In genomic region chr13:114118086-114118762, GRCh38 we compare ENCODE assay signal across 10 cellular contexts. TPM values are rescaled to one million over a fixed set of nuclear protein-coding genes. Genes with fewer than 3 reads are reported as not detected.
DNase-seq lines count a peak whose midpoint lies in the region; ATAC-seq lines count a peak whose summit lies in the region.
"Had no signal": no experiment of that assay in that cellular context is flagged by ENCODE, and none has a peak within 500 bp of the region (broad histone marks: within the 10 kb centered on the region; RNA-seq: fewer than 3 reads in every experiment).

No MANE protein-coding gene starts in this region.

- H3K4me1 Mint-ChIP-seq in activated CD4-positive, alpha-beta T cell treated with anti-CD3 and anti-CD28 coated beads for 36 hours, result peaks cover 77% of the 10 kb centered on the region
- peaks cover 75% of the 10 kb centered on the region for H3K4me1 Mint-ChIP-seq in activated CD4-positive, alpha-beta memory T cell treated with anti-CD3 and anti-CD28 coated beads for 36 hours (ENCODE audit: low read depth)
- peaks cover 92% of the 10 kb centered on the region for H3K4me1 Mint-ChIP-seq in stimulated activated naive CD8-positive, alpha-beta T cell treated with anti-CD3 and anti-CD28 coated beads, Interleukin-15, amount 100 ng/mL, for 72 hours

- peak; percentile 13 for ATAC-seq in activated CD4-positive, alpha-beta T cell treated with anti-CD3 and anti-CD28 coated beads for 36 hours
- peak; percentile 93 for ATAC-seq in left lobe of liver
- no peak for ATAC-seq in stimulated activated naive CD8-positive, alpha-beta T cell treated with anti-CD3 and anti-CD28 coated beads, Interleukin-15, amount 100 ng/mL, for 72 hours
- ATAC-seq in GM18873 (IDR thresholded peaks at IDR 0.05; ENCODE audit: low FRiP score, unreplicated experiment), result no peak

- intact Hi-C loops in activated CD4-positive, alpha-beta T cell treated with anti-CD3 and anti-CD28 coated beads for 36 hours (cut with DNase I, micrococcal nuclease), result loop anchor here in 1 of 2 experiments (10.0 kb wide), 1 partner anchor 303 kb away; no protein-coding TSS in a partner anchor
- intact Hi-C loops in activated CD4-positive, alpha-beta memory T cell treated with anti-CD3 and anti-CD28 coated beads for 36 hours (cut with micrococcal nuclease), result loop anchor here (1.0 kb wide), 1 partner anchor 11 kb away; no protein-coding TSS in a partner anchor

- H3K4me3 Mint-ChIP-seq in activated CD4-positive, alpha-beta T cell treated with anti-CD3 and anti-CD28 coated beads for 36 hours, result no peak overlapping the region
- H3K4me3 Mint-ChIP-seq in activated CD4-positive, alpha-beta memory T cell treated with anti-CD3 and anti-CD28 coated beads for 36 hours, result no peak overlapping the region
- H3K4me3 Mint-ChIP-seq in stimulated activated naive CD8-positive, alpha-beta T cell treated with anti-CD3 and anti-CD28 coated beads, Interleukin-15, amount 100 ng/mL, for 72 hours, result peak overlapping the region; percentile 3 to 84

- H3K27me3 Mint-ChIP-seq in activated CD4-positive, alpha-beta T cell treated with anti-CD3 and anti-CD28 coated beads for 36 hours, result no peaks in the 10 kb centered on the region
- no peaks in the 10 kb centered on the region for H3K27me3 Mint-ChIP-seq in activated CD4-positive, alpha-beta memory T cell treated with anti-CD3 and anti-CD28 coated beads for 36 hours
- H3K27me3 Mint-ChIP-seq in stimulated activated naive CD8-positive, alpha-beta T cell treated with anti-CD3 and anti-CD28 coated beads, Interleukin-15, amount 100 ng/mL, for 72 hours, result no peaks in the 10 kb centered on the region

- POLR2A ChIA-PET in activated CD4-positive, alpha-beta T cell treated with anti-CD3 and anti-CD28 coated beads for 36 hours (lab: Charles Lee), result interaction anchor here (0.7 kb wide), 1 partner anchor 8 kb away, joined by 3 read pairs; no protein-coding TSS in a partner anchor
- POLR2A ChIA-PET in activated CD4-positive, alpha-beta memory T cell treated with anti-CD3 and anti-CD28 coated beads for 36 hours (lab: Charles Lee), result interaction anchor here (0.9 to 1.2 kb wide), 4 partner anchors 8 to 910 kb away, joined by 3 read pairs; partner anchors contain the start of gene PCID2

- CTCF ChIA-PET in activated CD4-positive, alpha-beta T cell treated with anti-CD3 and anti-CD28 coated beads for 36 hours (lab: Charles Lee), result interaction anchor here (0.9 to 1.5 kb wide), 2 partner anchors 54 to 108 kb away, joined by 3 read pairs; no protein-coding TSS in a partner anchor
- CTCF ChIA-PET in activated CD4-positive, alpha-beta memory T cell treated with anti-CD3 and anti-CD28 coated beads for 36 hours (lab: Charles Lee), result interaction anchor here (0.9 to 1.0 kb wide), 2 partner anchors 9 to 111 kb away, joined by 3 read pairs; no protein-coding TSS in a partner anchor

- peak overlapping the region; percentile 48 for H3K27ac Mint-ChIP-seq in activated CD4-positive, alpha-beta T cell treated with anti-CD3 and anti-CD28 coated beads for 36 hours
- peak overlapping the region; percentile 33 for H3K27ac Mint-ChIP-seq in activated CD4-positive, alpha-beta memory T cell treated with anti-CD3 and anti-CD28 coated beads for 36 hours
- no peak overlapping the region for H3K27ac Mint-ChIP-seq in stimulated activated naive CD8-positive, alpha-beta T cell treated with anti-CD3 and anti-CD28 coated beads, Interleukin-15, amount 100 ng/mL, for 72 hours

- H3K36me3 Mint-ChIP-seq in activated CD4-positive, alpha-beta T cell treated with anti-CD3 and anti-CD28 coated beads for 36 hours (ENCODE audit: low read depth), result peaks cover 27% of the 10 kb centered on the region
- H3K36me3 Mint-ChIP-seq in activated CD4-positive, alpha-beta memory T cell treated with anti-CD3 and anti-CD28 coated beads for 36 hours, result peaks cover 26% of the 10 kb centered on the region

- H3K9me3 Mint-ChIP-seq in activated CD4-positive, alpha-beta T cell treated with anti-CD3 and anti-CD28 coated beads for 36 hours (ENCODE audit: low read depth), result no peaks in the 10 kb centered on the region
- H3K9me3 Mint-ChIP-seq in activated CD4-positive, alpha-beta memory T cell treated with anti-CD3 and anti-CD28 coated beads for 36 hours, result no peaks in the 10 kb centered on the region
- H3K9me3 Mint-ChIP-seq in stimulated activated naive CD8-positive, alpha-beta T cell treated with anti-CD3 and anti-CD28 coated beads, Interleukin-15, amount 100 ng/mL, for 72 hours, result no peaks in the 10 kb centered on the region

- DNase-seq in activated CD4-positive, alpha-beta T cell treated with anti-CD3 and anti-CD28 coated beads for 36 hours, result peak; percentile 28
- DNase-seq in activated CD4-positive, alpha-beta T cell treated with anti-CD3 and anti-CD28 coated beads, Interleukin-2, amount 50 U/mL, for 1 hour, result no peak
- peak; percentile 36 for DNase-seq in activated CD4-positive, alpha-beta memory T cell treated with anti-CD3 and anti-CD28 coated beads for 36 hours
- DNase-seq in left lobe of liver (ENCODE audit: low spot score) (no peak), HT-29 (ENCODE audit: low spot score) (no peak), activated gamma-delta T cell treated with Interleukin-2 at 50 U/mL for 16 hours (no peak)
- no peak for DNase-seq in stimulated activated naive CD8-positive, alpha-beta T cell treated with anti-CD3 and anti-CD28 coated beads, Interleukin-15, amount 100 ng/mL, for 72 hours
- DNase-seq: activated CD4-positive, alpha-beta T cell treated with anti-CD3 and anti-CD28 coated beads, Interleukin-2, amount 50 U/mL, for 4 hours; stimulated activated CD4-positive, alpha-beta T cell treated with anti-CD3 and anti-CD28 coated beads, Interleukin-4, amount 100 ng/mL, for 4 hours had no signal

RNA-seq across cellular contexts. Expression of gene RASA3, which starts 14.2 kb away (rescaled TPM):
- 10 to 100 TPM; 33.0 to 34.7 TPM for total RNA-seq in activated CD4-positive, alpha-beta T cell treated with anti-CD3 and anti-CD28 coated beads for 36 hours
- total RNA-seq in activated CD4-positive, alpha-beta memory T cell treated with anti-CD3 and anti-CD28 coated beads for 36 hours, result 10 to 100 TPM; 45.9 to 49.3 TPM
- 4.5 TPM for total RNA-seq in left lobe of liver
- 24.9 and 25.1 TPM in 2 replicates for total RNA-seq in HT-29 (2014; rRNA removed; shearing (Covaris generic))

Comparison
In these comparisons a context has a peak if more than half of its experiments do, and no peak if none do; other contexts are left out.
1. DNase-seq: peak in activated CD4-positive, alpha-beta T cell treated with anti-CD3 and anti-CD28 coated beads for 36 hours (single experiment) and activated CD4-positive, alpha-beta memory T cell treated with anti-CD3 and anti-CD28 coated beads for 36 hours (single experiment); none in activated CD4-positive, alpha-beta T cell treated with anti-CD3 and anti-CD28 coated beads, Interleukin-2, amount 50 U/mL, for 1 hour (single experiment), left lobe of liver (single experiment), stimulated activated naive CD8-positive, alpha-beta T cell treated with anti-CD3 and anti-CD28 coated beads, Interleukin-15, amount 100 ng/mL, for 72 hours (0 of 2), HT-29 (single experiment) and activated gamma-delta T cell treated with Interleukin-2 at 50 U/mL for 16 hours (single experiment).
2. ATAC-seq: peak in activated CD4-positive, alpha-beta T cell treated with anti-CD3 and anti-CD28 coated beads for 36 hours (single experiment) and left lobe of liver (single experiment); none in stimulated activated naive CD8-positive, alpha-beta T cell treated with anti-CD3 and anti-CD28 coated beads, Interleukin-15, amount 100 ng/mL, for 72 hours (single experiment) and GM18873 (single experiment).
3. H3K27ac Mint-ChIP-seq: peak in activated CD4-positive, alpha-beta T cell treated with anti-CD3 and anti-CD28 coated beads for 36 hours (single experiment) and activated CD4-positive, alpha-beta memory T cell treated with anti-CD3 and anti-CD28 coated beads for 36 hours (single experiment); none in stimulated activated naive CD8-positive, alpha-beta T cell treated with anti-CD3 and anti-CD28 coated beads, Interleukin-15, amount 100 ng/mL, for 72 hours (0 of 2).
4. H3K4me3 Mint-ChIP-seq: peak in stimulated activated naive CD8-positive, alpha-beta T cell treated with anti-CD3 and anti-CD28 coated beads, Interleukin-15, amount 100 ng/mL, for 72 hours (2 of 2); none in activated CD4-positive, alpha-beta T cell treated with anti-CD3 and anti-CD28 coated beads for 36 hours (single experiment) and activated CD4-positive, alpha-beta memory T cell treated with anti-CD3 and anti-CD28 coated beads for 36 hours (single experiment).